ENCODE assay signal across 12 cellular contexts in the genomic region with DNA sequence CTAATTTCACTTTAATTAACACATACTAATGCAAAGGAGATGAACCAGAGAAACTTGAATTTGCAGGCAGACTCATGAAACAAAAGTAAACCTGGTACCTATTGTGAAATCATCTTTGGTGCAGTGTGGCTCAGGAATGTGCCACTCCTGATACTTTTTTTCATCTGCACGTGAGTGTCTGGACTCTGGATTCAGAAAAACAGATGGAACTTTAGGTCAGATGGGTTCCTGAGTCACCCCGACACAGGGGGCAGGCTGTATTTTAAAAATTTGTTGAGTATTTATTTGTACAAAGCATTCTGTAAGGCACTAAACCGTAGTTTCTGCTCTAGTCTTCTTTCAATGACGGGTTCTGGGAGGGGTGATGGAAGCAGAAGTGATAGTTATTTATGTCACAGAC. TPM values are rescaled to one million over a fixed set of nuclear protein-coding genes. Genes with fewer than 3 reads are reported as not detected.
DNase-seq lines count a peak whose midpoint lies in the region; ATAC-seq, FAIRE-seq and TF ChIP-seq lines count a peak whose summit lies in the region.
"Had no signal": no experiment of that assay in that cellular context is flagged by ENCODE, and none has a peak within 500 bp of the region (broad histone marks: within the 10 kb centered on the region; RNA-seq: fewer than 3 reads in every experiment).

No MANE protein-coding gene starts in this region.

- H3K9me2 ChIP-seq in Karpas-422 (replicated peaks; ENCODE audit: insufficient read depth, low read length): no peaks in the 10 kb centered on the region

- H3K27me3 ChIP-seq in OCI-LY3 (ENCODE audit: low read depth, low read length) (no peaks in the 10 kb centered on the region; the same call in 1 of the 2 replicates), esophagus muscularis mucosa (no peaks in the 10 kb centered on the region), pancreas (no peaks in the 10 kb centered on the region), Karpas-422 (ENCODE audit: low read length) (no peaks in the 10 kb centered on the region)

- H4K20me1 ChIP-seq in OCI-LY3 (ENCODE audit: insufficient read depth, low read length) (no peaks in the 10 kb centered on the region), Karpas-422 (ENCODE audit: insufficient read depth, low read depth, low read length) (no peaks in the 10 kb centered on the region)

- H3K4me3 ChIP-seq in OCI-LY3 (ENCODE audit: low read length) (peak overlapping the region; percentile 45), esophagus muscularis mucosa (peak overlapping the region in 1 of 4 donors; percentile 27), pancreas (no peak overlapping the region), Karpas-422 (ENCODE audit: low read length) (no peak overlapping the region)
- H3K4me3 ChIP-seq: heart right ventricle had no signal

- no peak for TF ChIP-seq EP300 in esophagus muscularis mucosa (IDR thresholded peaks at IDR 0.05)

- H3K9ac ChIP-seq in OCI-LY3 (ENCODE audit: low read length) (no peak overlapping the region), Karpas-422 (ENCODE audit: low read length) (no peak overlapping the region)

- H3K36me3 ChIP-seq in OCI-LY3 (replicated peaks; ENCODE audit: low read depth, low read length) (no peaks in the 10 kb centered on the region), esophagus muscularis mucosa (no peaks in the 10 kb centered on the region), pancreas (no peaks in the 10 kb centered on the region), Karpas-422 (ENCODE audit: insufficient read depth, low read length) (no peaks in the 10 kb centered on the region)
- H3K36me3 ChIP-seq: heart right ventricle had no signal

- intact Hi-C loops in esophagus muscularis mucosa (cut with DNase I): loop anchor here (2.0 kb wide), 1 partner anchor 52 kb away; a partner anchor contains a TSS
- intact Hi-C loops in pancreas (cut with DNase I): no loop called here

- H3K27ac ChIP-seq in OCI-LY3 (ENCODE audit: low read length) (no peak overlapping the region), esophagus muscularis mucosa (replicated peaks in 1 of 4) (peak overlapping the region; percentile 64 to 81 (median 78)), pancreas (peak overlapping the region; percentile 18 to 82 (median 48)), Karpas-422 (ENCODE audit: low read length) (no peak overlapping the region)

- H3K79me2 ChIP-seq in OCI-LY3 (ENCODE audit: low read length) (no peaks in the 10 kb centered on the region), Karpas-422 (ENCODE audit: low read length) (no peaks in the 10 kb centered on the region)

- TF ChIP-seq CTCF in OCI-LY3 (IDR thresholded peaks at IDR 0.05; ENCODE audit: low read depth, low read length) (no peak), esophagus muscularis mucosa (IDR thresholded peaks at IDR 0.05) (no peak), pancreas (IDR thresholded peaks at IDR 0.05) (no peak)

- H3K4me2 ChIP-seq in OCI-LY3 (ENCODE audit: low read length) (peak overlapping the region; percentile 52), Karpas-422 (ENCODE audit: low read depth, low read length, poor library complexity, severe bottlenecking) (no peak overlapping the region)

- no peaks in the 10 kb centered on the region for H3K9me3 ChIP-seq in OCI-LY3 (ENCODE audit: insufficient read depth, low read length)
- no peaks in the 10 kb centered on the region for H3K9me3 ChIP-seq in esophagus muscularis mucosa
- no peaks in the 10 kb centered on the region for H3K9me3 ChIP-seq in pancreas
- H3K9me3 ChIP-seq in Karpas-422 (ENCODE audit: low read length): no peaks in the 10 kb centered on the region
- H3K9me3 ChIP-seq: heart right ventricle had no signal

- H2AFZ ChIP-seq in OCI-LY3 (ENCODE audit: low read depth, low read length) (peak overlapping the region; percentile 64), Karpas-422 (ENCODE audit: low read length) (no peak overlapping the region)

- H3K4me1 ChIP-seq in OCI-LY3 (ENCODE audit: low read length): peaks cover 21% of the 10 kb centered on the region
- peaks cover 21 to 38% (median 33%) of the 10 kb centered on the region in 4 donors for H3K4me1 ChIP-seq in esophagus muscularis mucosa
- H3K4me1 ChIP-seq in pancreas: peaks cover 30 to 35% (median 32%) of the 10 kb centered on the region in 3 donors
- H3K4me1 ChIP-seq in Karpas-422 (ENCODE audit: low read length): 0 out of 2 replicates have a peak, but pooled peaks cover 5% of the 10 kb centered on the region

- DNase-seq in CD1c-positive myeloid dendritic cell (ENCODE audit: extremely low spot score) (peak; percentile 18), esophagus muscularis mucosa (ENCODE audit: extremely low spot score) (peak; percentile 57), pancreas (no peak), Karpas-422 (no peak), NK-92 (lab: John Stamatoyannopoulos, UW; ENCODE audit: unreplicated experiment) (no peak)
- DNase-seq in effector CD4-positive, alpha-beta T cell: no peak
- DNase-seq: activated effector memory CD4-positive, alpha-beta T cell treated with anti-CD3 and anti-CD28 coated beads, Interleukin-2, amount 50 U/mL, for 16 hours; heart right ventricle; NCI-H1694; stimulated activated naive CD8-positive, alpha-beta T cell treated with anti-CD3 and anti-CD28 coated beads, Interleukin-15, amount 100 ng/mL, for 72 hours had no signal

- WGBS in esophagus muscularis mucosa: 20% methylated on average over 4 of the region's 4 CpGs
- WGBS in pancreas, 2 donors: 39 to 41% methylated on average over 4 of the region's 4 CpGs

- ATAC-seq in pancreas: peak; percentile 19 to 38 (median 31)
- ATAC-seq in GM18907 (IDR thresholded peaks at IDR 0.05; ENCODE audit: unreplicated experiment): no peak

- FAIRE-seq in pancreas (lab: Jason Lieb, UNC): no peak

- no peak for TF ChIP-seq POLR2A in esophagus muscularis mucosa (IDR thresholded peaks at IDR 0.05; ENCODE audit: low read depth)

RNA-seq across cellular contexts. Expression of a gene that starts 52.2 kb away (rescaled TPM):
- 10 to 100 TPM; 24.5 to 33.0 (median 30.9) TPM for total RNA-seq in esophagus muscularis mucosa
- total RNA-seq in pancreas: 10 to 100 TPM in 4 of 6 donors, 1 to 10 TPM in 2; 9.8 to 26.2 (median 13.5) TPM
- polyA plus RNA-seq in pancreas: 10 to 100 TPM in 1 of 2 donors, 1 to 10 TPM in 1; 9.8 to 12.1 TPM
- 45.0 and 51.2 TPM in 2 replicates for total RNA-seq in Karpas-422 (2014; rRNA removed; shearing (Covaris generic); ENCODE audit: low replicate concordance)

Comparison
In these comparisons a context has a peak if more than half of its experiments do, and no peak if none do; other contexts are left out.
1. DNase-seq: peak in CD1c-positive myeloid dendritic cell (single experiment) and esophagus muscularis mucosa (single experiment); none in pancreas (0 of 6), effector CD4-positive, alpha-beta T cell (single experiment), Karpas-422 (single experiment) and NK-92 (single experiment).
2. H3K27ac ChIP-seq: peak in esophagus muscularis mucosa (4 of 4) and pancreas (4 of 4); none in OCI-LY3 (single experiment) and Karpas-422 (single experiment).